In genomic region chr4:70737409-70737808, GRCh38 we compare ENCODE assay signal across 19 cellular contexts. TPM values are rescaled to one million over a fixed set of nuclear protein-coding genes. Genes with fewer than 3 reads are reported as not detected.
DNase-seq lines count a peak whose midpoint lies in the region; ATAC-seq, FAIRE-seq and TF ChIP-seq lines count a peak whose summit lies in the region.
"Had no signal": no experiment of that assay in that cellular context is flagged by ENCODE, and none has a peak within 500 bp of the region (broad histone marks: within the 10 kb centered on the region; RNA-seq: fewer than 3 reads in every experiment).

No MANE protein-coding gene starts in this region.

- TF ChIP-seq POLR2A in GM12892 (IDR thresholded peaks at IDR 0.05; ENCODE audit: low read depth, low read length): no peak

- CTCF ChIA-PET in activated CD4-positive, alpha-beta memory T cell treated with anti-CD3 and anti-CD28 coated beads for 36 hours (lab: Charles Lee): interaction anchor here (0.9 to 1.9 kb wide), 7 partner anchors 9 to 102 kb away, joined by 3 to 6 read pairs (median 3); partner anchors contain the start of gene GRSF1
- CTCF ChIA-PET in activated CD4-positive, alpha-beta memory T cell treated with anti-CD3 and anti-CD28 coated beads, Interleukin-2, amount 10 ng/mL, durations not matched to agents 7 days and 5 days (lab: Charles Lee): interaction anchor here (0.7 to 1.7 kb wide), 8 partner anchors 9 to 940 kb away, joined by 3 to 6 read pairs (median 4); partner anchors contain the start of gene UTP3

- TF ChIP-seq CTCF in natural killer cell (IDR thresholded peaks at IDR 0.05) (no peak), ascending aorta (IDR thresholded peaks at IDR 0.05) (no peak), dorsolateral prefrontal cortex (IDR thresholded peaks at IDR 0.05 in 54 of 56, conservative IDR thresholded peaks at IDR 0.05 in 2 of 56; ENCODE audit: low read depth in 1 of 56, partially characterized antibody in 56 of 56) (no peak), endothelial cell (IDR thresholded peaks at IDR 0.05; ENCODE audit: unreplicated experiment) (no peak)

- H3K27me3 Mint-ChIP-seq in activated CD4-positive, alpha-beta memory T cell treated with anti-CD3 and anti-CD28 coated beads for 36 hours: no peaks in the 10 kb centered on the region
- peaks cover 1% of the 10 kb centered on the region for H3K27me3 Mint-ChIP-seq in activated CD4-positive, alpha-beta memory T cell treated with anti-CD3 and anti-CD28 coated beads, Interleukin-2, amount 10 ng/mL, durations not matched to agents 7 days and 5 days
- H3K27me3 Mint-ChIP-seq in T-helper 17 cell (no peaks in the 10 kb centered on the region), natural killer cell (ENCODE audit: low read depth in 2 of 2) (no peaks in the 10 kb centered on the region), endothelial cell (ENCODE audit: unreplicated experiment) (no peaks in the 10 kb centered on the region)

- DNase-seq in activated CD4-positive, alpha-beta memory T cell treated with anti-CD3 and anti-CD28 coated beads for 36 hours: no peak
- DNase-seq in activated CD4-positive, alpha-beta memory T cell treated with anti-CD3 and anti-CD28 coated beads, Interleukin-2, amount 10 ng/mL, durations not matched to agents 7 days and 5 days: no peak
- no peak for DNase-seq in GM12892 (ENCODE audit: insufficient read length)
- DNase-seq in T-helper 17 cell: no peak
- DNase-seq in natural killer cell: no peak
- DNase-seq in ascending aorta (ENCODE audit: low spot score in 2 of 2): no peak
- no peak for DNase-seq in dorsolateral prefrontal cortex
- no peak for DNase-seq in endothelial cell (ENCODE audit: low spot score)
- DNase-seq: activated T-cell treated with anti-CD3 and anti-CD28 coated beads, Interleukin-2, amount 50 U/mL, for 48 hours; amygdala; caudate nucleus; DMS79; gastrocnemius medialis; NCI-H2029; NK-92 treated with Interleukin-12 subunit alpha and Interleukin-12 subunit beta, amount 100 ng/mL, for 24 hours; stimulated activated CD4-positive, alpha-beta T cell treated with anti-CD3 and anti-CD28 coated beads, Interleukin-2, amount 100 ng/mL, for 48 hours had no signal

- intact Hi-C loops in activated CD4-positive, alpha-beta memory T cell treated with anti-CD3 and anti-CD28 coated beads for 36 hours (cut with micrococcal nuclease): loop anchor here (5.0 kb wide), 1 partner anchor 165 kb away; the partner anchor contains the start of gene MOB1B
- intact Hi-C loops in natural killer cell (cut with micrococcal nuclease): no loop called here
- intact Hi-C loops in ascending aorta (cut with DNase I): no loop called here
- intact Hi-C loops in dorsolateral prefrontal cortex (cut with DNase I): no loop called here

- no peaks in the 10 kb centered on the region for H3K36me3 Mint-ChIP-seq in activated CD4-positive, alpha-beta memory T cell treated with anti-CD3 and anti-CD28 coated beads for 36 hours
- no peaks in the 10 kb centered on the region for H3K36me3 Mint-ChIP-seq in activated CD4-positive, alpha-beta memory T cell treated with anti-CD3 and anti-CD28 coated beads, Interleukin-2, amount 10 ng/mL, durations not matched to agents 7 days and 5 days (ENCODE audit: low read depth)
- no peaks in the 10 kb centered on the region for H3K36me3 Mint-ChIP-seq in T-helper 17 cell (ENCODE audit: low read depth)
- no peaks in the 10 kb centered on the region for H3K36me3 Mint-ChIP-seq in natural killer cell
- no peaks in the 10 kb centered on the region for H3K36me3 Mint-ChIP-seq in endothelial cell (ENCODE audit: low read depth, unreplicated experiment)

- H3K27ac ChIP-seq in ascending aorta: no peak overlapping the region
- H3K27ac ChIP-seq in dorsolateral prefrontal cortex: peak overlapping the region in 3 of 59 donors; percentile 1 to 48 (median 21)
- H3K27ac ChIP-seq: A549, gastrocnemius medialis, RWPE1 had no signal

- no peaks in the 10 kb centered on the region for H3K27me3 ChIP-seq in ascending aorta
- H3K27me3 ChIP-seq in dorsolateral prefrontal cortex: no peaks in the 10 kb centered on the region
- H3K27me3 ChIP-seq: gastrocnemius medialis had no signal

- FAIRE-seq in GM12892 (lab: Jason Lieb, UNC): peak; percentile 24
- FAIRE-seq: A549 had no signal

- peak overlapping the region; percentile 28 for H3K27ac Mint-ChIP-seq in activated CD4-positive, alpha-beta memory T cell treated with anti-CD3 and anti-CD28 coated beads for 36 hours
- no peak overlapping the region for H3K27ac Mint-ChIP-seq in activated CD4-positive, alpha-beta memory T cell treated with anti-CD3 and anti-CD28 coated beads, Interleukin-2, amount 10 ng/mL, durations not matched to agents 7 days and 5 days
- H3K27ac Mint-ChIP-seq in T-helper 17 cell (peak overlapping the region; percentile 92), natural killer cell (peak overlapping the region; percentile 84 to 89), endothelial cell (ENCODE audit: unreplicated experiment) (no peak overlapping the region)

- H3K4me1 Mint-ChIP-seq in activated CD4-positive, alpha-beta memory T cell treated with anti-CD3 and anti-CD28 coated beads for 36 hours (ENCODE audit: low read depth): peaks cover 32% of the 10 kb centered on the region
- H3K4me1 Mint-ChIP-seq in activated CD4-positive, alpha-beta memory T cell treated with anti-CD3 and anti-CD28 coated beads, Interleukin-2, amount 10 ng/mL, durations not matched to agents 7 days and 5 days: peaks cover 36% of the 10 kb centered on the region
- H3K4me1 Mint-ChIP-seq in T-helper 17 cell (peaks cover 35% of the 10 kb centered on the region), natural killer cell (peaks cover 37 to 38% of the 10 kb centered on the region in 2 donors), endothelial cell (ENCODE audit: unreplicated experiment) (peaks cover 21% of the 10 kb centered on the region)

- H3K9me3 ChIP-seq in T-helper 17 cell (ENCODE audit: control insufficient read depth, low read length, poor library complexity, severe bottlenecking) (no peaks in the 10 kb centered on the region), ascending aorta (no peaks in the 10 kb centered on the region)
- H3K9me3 ChIP-seq: A549, gastrocnemius medialis had no signal

- no peaks in the 10 kb centered on the region for H3K36me3 ChIP-seq in ascending aorta
- H3K36me3 ChIP-seq: gastrocnemius medialis had no signal

- POLR2A ChIA-PET in activated CD4-positive, alpha-beta memory T cell treated with anti-CD3 and anti-CD28 coated beads for 36 hours (lab: Charles Lee): no interaction called here
- POLR2A ChIA-PET in activated CD4-positive, alpha-beta memory T cell treated with anti-CD3 and anti-CD28 coated beads, Interleukin-2, amount 10 ng/mL, durations not matched to agents 7 days and 5 days (lab: Charles Lee): interaction anchor here (0.7 to 5.0 kb wide), 4 partner anchors 16 to 256 kb away, joined by 3 to 35 read pairs (median 4); partner anchors contain the start of genes DCK and UTP3

- no peak overlapping the region for H3K4me3 Mint-ChIP-seq in activated CD4-positive, alpha-beta memory T cell treated with anti-CD3 and anti-CD28 coated beads for 36 hours
- H3K4me3 Mint-ChIP-seq in activated CD4-positive, alpha-beta memory T cell treated with anti-CD3 and anti-CD28 coated beads, Interleukin-2, amount 10 ng/mL, durations not matched to agents 7 days and 5 days: no peak overlapping the region
- H3K4me3 Mint-ChIP-seq in T-helper 17 cell: peak overlapping the region; percentile 57
- peak overlapping the region; percentile 58 for H3K4me3 Mint-ChIP-seq in natural killer cell
- no peak overlapping the region for H3K4me3 Mint-ChIP-seq in endothelial cell (ENCODE audit: unreplicated experiment)

- ATAC-seq in T-helper 17 cell (no peak), natural killer cell (no peak)
- ATAC-seq: A549, gastrocnemius medialis had no signal

- H3K9me3 Mint-ChIP-seq in activated CD4-positive, alpha-beta memory T cell treated with anti-CD3 and anti-CD28 coated beads for 36 hours: no peaks in the 10 kb centered on the region
- H3K9me3 Mint-ChIP-seq in activated CD4-positive, alpha-beta memory T cell treated with anti-CD3 and anti-CD28 coated beads, Interleukin-2, amount 10 ng/mL, durations not matched to agents 7 days and 5 days: no peaks in the 10 kb centered on the region
- H3K9me3 Mint-ChIP-seq in natural killer cell: no peaks in the 10 kb centered on the region
- no peaks in the 10 kb centered on the region for H3K9me3 Mint-ChIP-seq in endothelial cell (ENCODE audit: unreplicated experiment)

- H3K4me3 ChIP-seq in ascending aorta: no peak overlapping the region
- H3K4me3 ChIP-seq in dorsolateral prefrontal cortex: peak overlapping the region in 1 of 59 donors; percentile 70
- H3K4me3 ChIP-seq: A549, gastrocnemius medialis, skin epidermis had no signal

- H3K4me1 ChIP-seq in ascending aorta: peaks cover 0 to 11% of the 10 kb centered on the region in 2 donors

RNA-seq across cellular contexts. Expression of gene RUFY3, which starts 15.6 kb away (rescaled TPM):
- total RNA-seq in activated CD4-positive, alpha-beta memory T cell treated with anti-CD3 and anti-CD28 coated beads for 36 hours: 10 to 100 TPM; 15.8 to 17.2 TPM
- total RNA-seq in activated CD4-positive, alpha-beta memory T cell treated with anti-CD3 and anti-CD28 coated beads, Interleukin-2, amount 10 ng/mL, durations not matched to agents 7 days and 5 days: 1 to 10 TPM; 9.1 to 9.7 TPM
- polyA plus RNA-seq in GM12892 (2012; ENCODE audit: missing spikeins): 8.2 TPM
- 10 to 100 TPM; 32.8 to 33.0 TPM for total RNA-seq in T-helper 17 cell
- 10 to 100 TPM; 31.6 to 38.1 (median 33.4) TPM for total RNA-seq in natural killer cell
- 11.7 TPM for total RNA-seq in ascending aorta
- 100 to 1,000 TPM; 148 to 276 (median 235) TPM for total RNA-seq in dorsolateral prefrontal cortex
- 72.6 TPM for total RNA-seq in endothelial cell (ENCODE audit: unreplicated experiment)

RNA-seq across cellular contexts. Expression of gene UTP3, which starts 49.1 kb away (rescaled TPM):
- 10 to 100 TPM; 33.6 to 35.5 TPM for total RNA-seq in activated CD4-positive, alpha-beta memory T cell treated with anti-CD3 and anti-CD28 coated beads for 36 hours
- total RNA-seq in activated CD4-positive, alpha-beta memory T cell treated with anti-CD3 and anti-CD28 coated beads, Interleukin-2, amount 10 ng/mL, durations not matched to agents 7 days and 5 days: 10 to 100 TPM; 28.7 to 28.9 TPM
- polyA plus RNA-seq in GM12892 (2012; ENCODE audit: missing spikeins): 26.0 TPM
- total RNA-seq in T-helper 17 cell (10 to 100 TPM; 16.8 to 18.1 TPM), natural killer cell (10 to 100 TPM; 22.3 to 23.1 (median 22.6) TPM), ascending aorta (3.2 TPM), dorsolateral prefrontal cortex (10 to 100 TPM; 13.8 to 28.6 (median 21.3) TPM), endothelial cell (ENCODE audit: unreplicated experiment) (28.6 TPM)

Comparison
In these comparisons a context has a peak if more than half of its experiments do, and no peak if none do; other contexts are left out.
1. H3K27ac Mint-ChIP-seq: peak in activated CD4-positive, alpha-beta memory T cell treated with anti-CD3 and anti-CD28 coated beads for 36 hours (single experiment), T-helper 17 cell (single experiment) and natural killer cell (2 of 2); none in activated CD4-positive, alpha-beta memory T cell treated with anti-CD3 and anti-CD28 coated beads, Interleukin-2, amount 10 ng/mL, durations not matched to agents 7 days and 5 days (single experiment) and endothelial cell (single experiment).
2. H3K4me3 Mint-ChIP-seq: peak in T-helper 17 cell (single experiment) and natural killer cell (single experiment); none in activated CD4-positive, alpha-beta memory T cell treated with anti-CD3 and anti-CD28 coated beads for 36 hours (single experiment), activated CD4-positive, alpha-beta memory T cell treated with anti-CD3 and anti-CD28 coated beads, Interleukin-2, amount 10 ng/mL, durations not matched to agents 7 days and 5 days (single experiment) and endothelial cell (single experiment).